In the genomic region with DNA sequence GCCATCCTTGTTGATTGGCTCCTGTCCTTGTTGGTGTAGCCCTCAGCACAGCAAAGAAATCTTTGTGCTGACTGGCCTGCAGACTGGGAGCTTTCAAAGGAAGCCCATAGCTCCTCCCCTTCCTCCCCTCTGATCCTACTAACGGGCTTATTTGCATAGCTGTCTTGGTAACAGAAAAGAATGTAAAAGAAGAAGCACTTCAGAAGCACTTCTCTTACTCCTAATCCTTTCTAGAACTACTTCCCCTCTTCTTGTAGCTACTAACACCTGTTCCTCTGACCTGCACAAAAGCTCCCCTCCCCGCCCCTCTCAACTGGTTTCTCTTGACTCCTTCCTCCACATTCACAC, we compare ENCODE assay signal across 8 cellular contexts. TPM values are rescaled to one million over a fixed set of nuclear protein-coding genes. Genes with fewer than 3 reads are reported as not detected.
A peak's percentile ranks its signal among the peaks of the same experiment; 100 is the strongest.
DNase-seq lines count a peak whose midpoint lies in the region; ATAC-seq lines count a peak whose summit lies in the region.

No MANE protein-coding gene starts in this region.

- WGBS in thymus: 5% methylated on average over 2 of the region's 2 CpGs

- no peaks in the 10 kb centered on the region for H3K27me3 ChIP-seq in thymus (ENCODE audit: control insufficient read depth, insufficient read depth)

- H3K27ac ChIP-seq in thymus (ENCODE audit: low read depth): peak overlapping the region; percentile 95

- peaks cover 21% of the 10 kb centered on the region for H3K4me1 ChIP-seq in thymus (ENCODE audit: control insufficient read depth, insufficient read depth, low read length)

- no peaks in the 10 kb centered on the region for H3K9me3 ChIP-seq in thymus (ENCODE audit: control insufficient read depth)

- ATAC-seq in GM19043 (IDR thresholded peaks at IDR 0.05; ENCODE audit: low read depth, unreplicated experiment) (peak; percentile 97), HG03108 (IDR thresholded peaks at IDR 0.05; ENCODE audit: unreplicated experiment) (peak; percentile 96)

- DNase-seq in DMS79 (lab: John Stamatoyannopoulos, UW) (peak; percentile 83), RPMI7951 (ENCODE audit: low read depth) (peak; percentile 24), globus pallidus (ENCODE audit: low spot score) (peak; percentile 46), RKO (ENCODE audit: low spot score) (no peak), T1000 (lab: John Stamatoyannopoulos, UW) (no peak)

- H3K4me3 ChIP-seq in thymus (ENCODE audit: low read length): peak overlapping the region; percentile 51

- H3K36me3 ChIP-seq in thymus (ENCODE audit: control insufficient read depth, insufficient read depth): no peaks in the 10 kb centered on the region

RNA-seq across cellular contexts. Expression of gene RIC8B, which starts 14.3 kb away (rescaled TPM):
- 10.7 and 11.9 TPM in 2 replicates for total RNA-seq in RPMI7951 (2014; rRNA removed; shearing (Covaris generic))
- 5.8 TPM for polyA plus RNA-seq in thymus

Comparison
In these comparisons a context has a peak if more than half of its experiments do, and no peak if none do; other contexts are left out.
1. DNase-seq: peak in DMS79 (single experiment), RPMI7951 (single experiment) and globus pallidus (single experiment); none in RKO (single experiment) and T1000 (single experiment).